In genomic region chr22:27517361-27517760, GRCh38 we compare ENCODE assay signal across 32 cellular contexts.
"Had no signal": no experiment of that assay in that cellular context is flagged by ENCODE, and none has a peak within 500 bp of the region (broad histone marks: within the 10 kb centered on the region; RNA-seq: fewer than 3 reads in every experiment).

No MANE protein-coding gene starts in this region.

- DNase-seq: activated CD4-positive, alpha-beta memory T cell treated with anti-CD3 and anti-CD28 coated beads for 36 hours; activated CD4-positive, alpha-beta T cell treated with anti-CD3 and anti-CD28 coated beads for 36 hours; activated CD4-positive, alpha-beta T cell treated with anti-CD3 and anti-CD28 coated beads, Interleukin-2, amount 10 ng/mL, durations not matched to agents 24 days and 14 days; activated CD4-positive, CD25-positive, alpha-beta regulatory T cell; activated CD4-positive, CD25-positive, alpha-beta regulatory T cell treated with anti-CD3 and anti-CD28 coated beads, Interleukin-2, amount 50 U/mL, for 72 hours; activated CD8-positive, alpha-beta memory T cell treated with anti-CD3 and anti-CD28 coated beads, Interleukin-2, amount 50 U/mL, for 48 hours; activated gamma-delta T cell; activated naive CD4-positive, alpha-beta T cell; activated naive CD4-positive, alpha-beta T cell treated with anti-CD3 and anti-CD28 coated beads, Interleukin-2, amount 10 ng/mL, durations not matched to agents 7 days and 5 days; activated naive CD8-positive, alpha-beta T cell treated with anti-CD3 and anti-CD28 coated beads, Interleukin-2, amount 10 ng/mL, durations not matched to agents 7 days and 5 days; activated T-cell treated with anti-CD3 and anti-CD28 coated beads for 4 hours; activated T-cell treated with anti-CD3 and anti-CD28 coated beads, Interleukin-2, amount 50 U/mL, for 24 hours; activated T-cell treated with anti-CD3 and anti-CD28 coated beads, Interleukin-2, amount 50 U/mL, for 72 hours; central memory CD4-positive, alpha-beta T cell; dorsolateral prefrontal cortex; effector memory CD4-positive, alpha-beta T cell; endodermal cell; head of caudate nucleus; T-helper 1 cell; T-helper 17 cell; T1000; WERI-Rb-1 had no signal

- H3K27me3 Mint-ChIP-seq: activated CD4-positive, alpha-beta T cell treated with anti-CD3 and anti-CD28 coated beads for 36 hours; activated CD4-positive, alpha-beta T cell treated with anti-CD3 and anti-CD28 coated beads, Interleukin-2, amount 10 ng/mL, durations not matched to agents 24 days and 14 days; activated naive CD4-positive, alpha-beta T cell treated with anti-CD3 and anti-CD28 coated beads, Interleukin-2, amount 10 ng/mL, durations not matched to agents 7 days and 5 days; brain; dendritic cell treated with granulocyte-macrophage colony-stimulating factor and Interleukin-4, amounts not matched to agents 40 ng/mL and 50 ng/mL, for 4 days had no signal

- FAIRE-seq: frontal cortex had no signal

- H3K9me3 Mint-ChIP-seq: activated CD4-positive, alpha-beta memory T cell treated with anti-CD3 and anti-CD28 coated beads for 36 hours; activated CD4-positive, alpha-beta T cell treated with anti-CD3 and anti-CD28 coated beads, Interleukin-2, amount 10 ng/mL, durations not matched to agents 24 days and 14 days; activated naive CD4-positive, alpha-beta T cell treated with anti-CD3 and anti-CD28 coated beads, Interleukin-2, amount 10 ng/mL, durations not matched to agents 7 days and 5 days; activated naive CD4-positive, alpha-beta T cell treated with anti-CD3 and anti-CD28 coated beads, Interleukin-2, amount 50 U/mL, for 72 hours; activated naive CD8-positive, alpha-beta T cell treated with anti-CD3 and anti-CD28 coated beads, Interleukin-2, amount 10 ng/mL, durations not matched to agents 7 days and 5 days; activated T-cell treated with anti-CD3 and anti-CD28 coated beads, Interleukin-2, amount 50 U/mL, for 24 hours; dendritic cell treated with granulocyte-macrophage colony-stimulating factor and Interleukin-4, amounts not matched to agents 40 ng/mL and 50 ng/mL, for 4 days; endodermal cell; T-helper 2 cell treated with Interferon-gamma antibody and Interleukin-4, amounts not matched to agents 5 μg/mL and 100 μg/mL, for 36 hours had no signal

- H3K4me3 ChIP-seq: ascending aorta, breast epithelium, cardiac muscle cell, coronary artery, dorsolateral prefrontal cortex had no signal

- H3K27ac ChIP-seq: ascending aorta, cardiac muscle cell, coronary artery, dorsolateral prefrontal cortex, WERI-Rb-1 had no signal

- H3K9me3 ChIP-seq: ascending aorta, breast epithelium had no signal

- H3K4me3 Mint-ChIP-seq: activated CD4-positive, alpha-beta memory T cell treated with anti-CD3 and anti-CD28 coated beads for 36 hours; activated CD4-positive, alpha-beta T cell treated with anti-CD3 and anti-CD28 coated beads for 36 hours; activated CD4-positive, alpha-beta T cell treated with anti-CD3 and anti-CD28 coated beads, Interleukin-2, amount 10 ng/mL, durations not matched to agents 24 days and 14 days; activated naive CD4-positive, alpha-beta T cell treated with anti-CD3 and anti-CD28 coated beads, Interleukin-2, amount 10 ng/mL, durations not matched to agents 7 days and 5 days; activated naive CD8-positive, alpha-beta T cell treated with anti-CD3 and anti-CD28 coated beads, Interleukin-2, amount 10 ng/mL, durations not matched to agents 7 days and 5 days; activated T-cell treated with anti-CD3 and anti-CD28 coated beads, Interleukin-2, amount 50 U/mL, for 24 hours; activated T-cell treated with anti-CD3 and anti-CD28 coated beads, Interleukin-2, amount 50 U/mL, for 72 hours; brain; dendritic cell treated with granulocyte-macrophage colony-stimulating factor and Interleukin-4, amounts not matched to agents 40 ng/mL and 50 ng/mL, for 4 days; endodermal cell; T-helper 17 cell; T-helper 2 cell treated with Interferon-gamma antibody and Interleukin-4, amounts not matched to agents 5 μg/mL and 100 μg/mL, for 36 hours had no signal

- ATAC-seq: activated CD4-positive, alpha-beta T cell treated with anti-CD3 and anti-CD28 coated beads for 36 hours; activated naive CD4-positive, alpha-beta T cell treated with anti-CD3 and anti-CD28 coated beads, Interleukin-2, amount 50 U/mL, for 72 hours; activated T-cell treated with anti-CD3 and anti-CD28 coated beads, Interleukin-2, amount 50 U/mL, for 72 hours; esophagus mucosa; T-helper 17 cell had no signal

- H3K36me3 ChIP-seq: ascending aorta, breast epithelium, cardiac muscle cell, WERI-Rb-1 had no signal

- H3K4me1 Mint-ChIP-seq: activated CD4-positive, alpha-beta T cell treated with anti-CD3 and anti-CD28 coated beads for 36 hours; activated CD4-positive, alpha-beta T cell treated with anti-CD3 and anti-CD28 coated beads, Interleukin-2, amount 10 ng/mL, durations not matched to agents 24 days and 14 days; activated naive CD4-positive, alpha-beta T cell treated with anti-CD3 and anti-CD28 coated beads, Interleukin-2, amount 10 ng/mL, durations not matched to agents 7 days and 5 days; activated naive CD8-positive, alpha-beta T cell treated with anti-CD3 and anti-CD28 coated beads, Interleukin-2, amount 10 ng/mL, durations not matched to agents 7 days and 5 days; endodermal cell; T-helper 17 cell had no signal

- H3K27ac Mint-ChIP-seq: activated CD4-positive, alpha-beta memory T cell treated with anti-CD3 and anti-CD28 coated beads for 36 hours; activated CD4-positive, alpha-beta T cell treated with anti-CD3 and anti-CD28 coated beads for 36 hours; activated CD4-positive, alpha-beta T cell treated with anti-CD3 and anti-CD28 coated beads, Interleukin-2, amount 10 ng/mL, durations not matched to agents 24 days and 14 days; activated naive CD4-positive, alpha-beta T cell treated with anti-CD3 and anti-CD28 coated beads, Interleukin-2, amount 10 ng/mL, durations not matched to agents 7 days and 5 days; activated naive CD4-positive, alpha-beta T cell treated with anti-CD3 and anti-CD28 coated beads, Interleukin-2, amount 50 U/mL, for 72 hours; activated naive CD8-positive, alpha-beta T cell treated with anti-CD3 and anti-CD28 coated beads, Interleukin-2, amount 10 ng/mL, durations not matched to agents 7 days and 5 days; activated T-cell treated with anti-CD3 and anti-CD28 coated beads, Interleukin-2, amount 50 U/mL, for 24 hours; activated T-cell treated with anti-CD3 and anti-CD28 coated beads, Interleukin-2, amount 50 U/mL, for 72 hours; dendritic cell treated with granulocyte-macrophage colony-stimulating factor and Interleukin-4, amounts not matched to agents 40 ng/mL and 50 ng/mL, for 4 days; endodermal cell; T-helper 17 cell; T-helper 2 cell treated with Interferon-gamma antibody and Interleukin-4, amounts not matched to agents 5 μg/mL and 100 μg/mL, for 36 hours had no signal

- H3K27me3 ChIP-seq: ascending aorta, breast epithelium, cardiac muscle cell, dorsolateral prefrontal cortex had no signal

- H3K36me3 Mint-ChIP-seq: activated CD4-positive, alpha-beta memory T cell treated with anti-CD3 and anti-CD28 coated beads for 36 hours; activated naive CD4-positive, alpha-beta T cell treated with anti-CD3 and anti-CD28 coated beads, Interleukin-2, amount 10 ng/mL, durations not matched to agents 7 days and 5 days; activated naive CD4-positive, alpha-beta T cell treated with anti-CD3 and anti-CD28 coated beads, Interleukin-2, amount 50 U/mL, for 72 hours; activated naive CD8-positive, alpha-beta T cell treated with anti-CD3 and anti-CD28 coated beads, Interleukin-2, amount 10 ng/mL, durations not matched to agents 7 days and 5 days; brain had no signal
